ENCODE assay signal across 8 cellular contexts in the genomic region with DNA sequence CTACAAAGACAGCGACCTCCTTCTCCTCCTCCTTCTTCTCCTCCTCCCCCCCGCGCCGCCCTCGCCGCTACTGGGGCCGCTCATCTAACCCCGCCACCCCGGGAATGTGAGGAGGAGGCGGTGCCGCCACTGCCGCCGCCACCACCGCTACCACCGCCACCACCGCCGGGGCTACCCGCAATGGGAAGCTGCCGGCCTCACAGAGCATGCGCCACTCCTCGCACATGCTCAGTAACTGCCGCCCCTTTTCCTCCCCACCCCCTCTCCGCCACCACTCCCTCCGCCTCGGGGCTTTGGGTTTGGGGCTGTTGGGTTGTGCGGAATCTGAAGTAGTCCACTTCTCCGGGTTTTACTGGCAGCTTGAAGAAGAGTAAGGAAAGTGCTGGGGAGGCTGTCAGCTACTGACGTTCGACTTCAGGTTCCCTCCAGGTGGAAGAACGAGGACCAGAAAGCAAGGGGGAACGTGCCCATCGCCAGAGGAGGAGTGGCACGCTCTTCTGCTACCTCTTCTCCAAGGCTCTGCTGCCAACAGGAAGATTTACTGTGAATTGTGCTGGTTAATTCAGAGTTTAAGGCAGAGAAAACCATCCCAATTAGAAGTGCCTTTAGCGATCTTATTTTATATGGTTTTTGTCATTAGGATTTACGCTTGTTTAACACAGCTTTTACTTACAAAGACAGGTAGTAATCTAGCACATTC. TPM values are rescaled to one million over a fixed set of nuclear protein-coding genes. Genes with fewer than 3 reads are reported as not detected.
A peak's percentile ranks its signal among the peaks of the same experiment; 100 is the strongest.
DNase-seq lines count a peak whose midpoint lies in the region; ATAC-seq lines count a peak whose summit lies in the region.

A gene with protein sequence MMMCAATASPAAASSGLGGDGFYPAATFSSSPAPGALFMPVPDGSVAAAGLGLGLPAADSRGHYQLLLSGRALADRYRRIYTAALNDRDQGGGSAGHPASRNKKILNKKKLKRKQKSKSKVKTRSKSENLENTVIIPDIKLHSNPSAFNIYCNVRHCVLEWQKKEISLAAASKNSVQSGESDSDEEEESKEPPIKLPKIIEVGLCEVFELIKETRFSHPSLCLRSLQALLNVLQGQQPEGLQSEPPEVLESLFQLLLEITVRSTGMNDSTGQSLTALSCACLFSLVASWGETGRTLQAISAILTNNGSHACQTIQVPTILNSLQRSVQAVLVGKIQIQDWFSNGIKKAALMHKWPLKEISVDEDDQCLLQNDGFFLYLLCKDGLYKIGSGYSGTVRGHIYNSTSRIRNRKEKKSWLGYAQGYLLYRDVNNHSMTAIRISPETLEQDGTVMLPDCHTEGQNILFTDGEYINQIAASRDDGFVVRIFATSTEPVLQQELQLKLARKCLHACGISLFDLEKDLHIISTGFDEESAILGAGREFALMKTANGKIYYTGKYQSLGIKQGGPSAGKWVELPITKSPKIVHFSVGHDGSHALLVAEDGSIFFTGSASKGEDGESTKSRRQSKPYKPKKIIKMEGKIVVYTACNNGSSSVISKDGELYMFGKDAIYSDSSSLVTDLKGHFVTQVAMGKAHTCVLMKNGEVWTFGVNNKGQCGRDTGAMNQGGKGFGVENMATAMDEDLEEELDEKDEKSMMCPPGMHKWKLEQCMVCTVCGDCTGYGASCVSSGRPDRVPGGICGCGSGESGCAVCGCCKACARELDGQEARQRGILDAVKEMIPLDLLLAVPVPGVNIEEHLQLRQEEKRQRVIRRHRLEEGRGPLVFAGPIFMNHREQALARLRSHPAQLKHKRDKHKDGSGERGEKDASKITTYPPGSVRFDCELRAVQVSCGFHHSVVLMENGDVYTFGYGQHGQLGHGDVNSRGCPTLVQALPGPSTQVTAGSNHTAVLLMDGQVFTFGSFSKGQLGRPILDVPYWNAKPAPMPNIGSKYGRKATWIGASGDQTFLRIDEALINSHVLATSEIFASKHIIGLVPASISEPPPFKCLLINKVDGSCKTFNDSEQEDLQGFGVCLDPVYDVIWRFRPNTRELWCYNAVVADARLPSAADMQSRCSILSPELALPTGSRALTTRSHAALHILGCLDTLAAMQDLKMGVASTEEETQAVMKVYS (N-terminal part only) (minus strand): TSS at position 190 of the 700 bp plus-strand sequence. CDS start 319 bp downstream, outside the sequence.

- intact Hi-C loops in dendritic cell treated with granulocyte-macrophage colony-stimulating factor and Interleukin-4, amounts not matched to agents 40 ng/mL and 50 ng/mL, for 4 days (cut with micrococcal nuclease), result no loop called here

- peaks cover 22 to 45% (median 37%) of the 10 kb centered on the region in 11 experiments; a peak in 21 of 22 replicates for H4K20me1 ChIP-seq in BLaER1 treated with 17β-estradiol and CSF1 and Interleukin-3, amounts not matched to agents 10 nM and 100 nM

- H3K4me3 ChIP-seq in BLaER1 treated with 17β-estradiol and CSF1 and Interleukin-3, amounts not matched to agents 10 nM and 100 nM, result peak within 1 kb of the TSS; percentile 94 to 98 (median 96)

- H3K27me3 Mint-ChIP-seq in dendritic cell treated with granulocyte-macrophage colony-stimulating factor and Interleukin-4, amounts not matched to agents 40 ng/mL and 50 ng/mL, for 4 days, result no peaks in the 10 kb centered on the region

- H3K9ac ChIP-seq in BLaER1 treated with 17β-estradiol and CSF1 and Interleukin-3, amounts not matched to agents 10 nM and 100 nM, result peak within 1 kb of the TSS; percentile 91 to 96 (median 94)

- H3K27ac ChIP-seq in BLaER1 treated with 17β-estradiol and CSF1 and Interleukin-3, amounts not matched to agents 10 nM and 100 nM, result peak within 1 kb of the TSS; percentile 89 to 97 (median 93)

- peak; percentile 83 for DNase-seq in NCI-H748 treated with DMSO at 0.1 percent for 48 hours (lab: John Stamatoyannopoulos, UW)
- peak; percentile 94 to 97 for DNase-seq in activated CD4-positive, alpha-beta T cell treated with anti-CD3 and anti-CD28 coated beads, Interleukin-2, amount 50 U/mL, for 24 hours (ENCODE audit: low read depth in 1 of 2, low spot score in 1 of 2)
- DNase-seq in left lobe of liver (ENCODE audit: low spot score), result peak; percentile 98
- DNase-seq in stimulated activated CD4-positive, alpha-beta T cell treated with anti-CD3 and anti-CD28 coated beads, Interleukin-2, amount 100 ng/mL, for 48 hours, result peak; percentile 94 to 96

- ATAC-seq in GM19372 (IDR thresholded peaks at IDR 0.05; ENCODE audit: low read depth, unreplicated experiment) (peak; percentile 44), HG03558 (IDR thresholded peaks at IDR 0.05; ENCODE audit: extremely low read depth, unreplicated experiment) (peak; percentile 32), left lobe of liver (peak; percentile 82)

- no peaks in the 10 kb centered on the region for H3K9me3 Mint-ChIP-seq in dendritic cell treated with granulocyte-macrophage colony-stimulating factor and Interleukin-4, amounts not matched to agents 40 ng/mL and 50 ng/mL, for 4 days

- peaks cover 42% of the 10 kb centered on the region for H3K4me1 Mint-ChIP-seq in dendritic cell treated with granulocyte-macrophage colony-stimulating factor and Interleukin-4, amounts not matched to agents 40 ng/mL and 50 ng/mL, for 4 days (ENCODE audit: low read depth)

- H3K4me3 Mint-ChIP-seq in dendritic cell treated with granulocyte-macrophage colony-stimulating factor and Interleukin-4, amounts not matched to agents 40 ng/mL and 50 ng/mL, for 4 days, result peak within 1 kb of the TSS; percentile 98

- peak within 1 kb of the TSS; percentile 96 for H3K27ac Mint-ChIP-seq in dendritic cell treated with granulocyte-macrophage colony-stimulating factor and Interleukin-4, amounts not matched to agents 40 ng/mL and 50 ng/mL, for 4 days

- peaks cover 51 to 65% (median 63%) of the 10 kb centered on the region in 10 experiments for H3K4me1 ChIP-seq in BLaER1 treated with 17β-estradiol and CSF1 and Interleukin-3, amounts not matched to agents 10 nM and 100 nM

- no peaks in the 10 kb centered on the region for H3K27me3 ChIP-seq in BLaER1 treated with 17β-estradiol and CSF1 and Interleukin-3, amounts not matched to agents 10 nM and 100 nM

- peaks cover 0 to 2% (median 0%) of the 10 kb centered on the region in 11 experiments; a peak in 2 of 22 replicates for H3K36me3 ChIP-seq in BLaER1 treated with 17β-estradiol and CSF1 and Interleukin-3, amounts not matched to agents 10 nM and 100 nM

- peak within 1 kb of the TSS; percentile 90 to 97 (median 95) for H3K4me2 ChIP-seq in BLaER1 treated with 17β-estradiol and CSF1 and Interleukin-3, amounts not matched to agents 10 nM and 100 nM

- peaks cover 25% of the 10 kb centered on the region for H3K36me3 Mint-ChIP-seq in dendritic cell treated with granulocyte-macrophage colony-stimulating factor and Interleukin-4, amounts not matched to agents 40 ng/mL and 50 ng/mL, for 4 days (ENCODE audit: low read depth)

- no peaks in the 10 kb centered on the region for H3K9me3 ChIP-seq in BLaER1 treated with 17β-estradiol and CSF1 and Interleukin-3, amounts not matched to agents 10 nM and 100 nM (replicated peaks in 1 of 11)

RNA-seq across cellular contexts. Expression of the gene that starts here (rescaled TPM):
- total RNA-seq in left lobe of liver, result 45.9 TPM

Comparison
In these comparisons a context has a peak if more than half of its experiments do, and no peak if none do; other contexts are left out.
1. Peak in every context shown above with its lines: DNase-seq, ATAC-seq, H3K4me3 ChIP-seq and H3K27ac ChIP-seq.
2. ATAC-seq: peak in every context shown above with its lines; median percentile 82 in left lobe of liver; 44 in GM19372; 32 in HG03558.